8 cellular contexts compared by ENCODE assay signal in the genomic region with DNA sequence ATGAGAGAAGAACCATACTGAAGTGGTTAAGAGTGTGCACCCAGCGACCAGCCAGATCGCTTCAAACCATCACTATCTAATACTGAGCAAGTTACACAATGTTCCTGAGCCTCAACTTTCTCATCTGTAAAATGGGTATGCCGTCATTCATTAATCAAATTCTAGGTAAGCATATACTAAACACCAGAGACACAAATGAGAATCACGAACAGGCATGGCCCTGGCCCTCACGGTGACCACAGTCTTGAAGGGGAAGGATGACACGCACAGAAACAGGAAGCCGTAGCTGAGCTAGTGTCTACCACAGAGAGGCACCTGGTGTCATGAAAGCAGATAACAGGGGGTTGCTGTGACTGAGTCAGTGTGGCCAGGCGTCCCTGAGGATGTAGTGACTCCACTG. TPM values are rescaled to one million over a fixed set of nuclear protein-coding genes. Genes with fewer than 3 reads are reported as not detected.
DNase-seq lines count a peak whose midpoint lies in the region; ATAC-seq, FAIRE-seq and TF ChIP-seq lines count a peak whose summit lies in the region.
"Not testable (repeated sequence)": the region's sequence is repeated elsewhere in the genome, so short reads cannot be mapped to it uniquely, and the experiment has no call there.

No MANE protein-coding gene starts in this region.

- not testable (repeated sequence) for FAIRE-seq in K562 (lab: Jason Lieb, UNC)

- not testable (repeated sequence) for TF ChIP-seq CTCF in GM12865 (IDR thresholded peaks at IDR 0.05; ENCODE audit: insufficient read depth, low read depth, low read length, missing control alignments); NB4 (IDR thresholded peaks at IDR 0.05; ENCODE audit: low read depth, low read length); K562 (IDR thresholded peaks at IDR 0.05 in 2 of 3, conservative IDR thresholded peaks at IDR 0.05 in 1 of 3; ENCODE audit: insufficient read depth in 2 of 3, low read depth in 1 of 3, low read length in 3 of 3)

- DNase-seq in GM12865 (ENCODE audit: low read depth) = peak; percentile 27
- peak; percentile 6 for DNase-seq in NB4 (ENCODE audit: low read depth)
- peak; percentile 21 for DNase-seq in activated CD4-positive, alpha-beta T cell treated with anti-CD3 and anti-CD28 coated beads for 36 hours
- DNase-seq in activated CD4-positive, alpha-beta memory T cell treated with anti-CD3 and anti-CD28 coated beads for 36 hours = peak; percentile 32
- DNase-seq in activated CD8-positive, alpha-beta T cell treated with anti-CD3 and anti-CD28 coated beads, Interleukin-2, amount 10 ng/mL, durations not matched to agents 7 days and 5 days = peak; percentile 44
- DNase-seq in activated T-cell treated with anti-CD3 and anti-CD28 coated beads, Interleukin-2, amount 50 U/mL, for 72 hours = peak in 1 of 2 donors; percentile 9
- not testable (repeated sequence) for DNase-seq in K562 (ENCODE audit: extremely low read depth in 1 of 4, low spot score in 3 of 4)
- DNase-seq in stimulated activated CD4-positive, alpha-beta T cell treated with anti-CD3 and anti-CD28 coated beads, Interleukin-1b, Interleukin-23, amount 100 ng/mL, for 48 hours = peak; percentile 5

- H3K9me3 Mint-ChIP-seq in activated CD4-positive, alpha-beta T cell treated with anti-CD3 and anti-CD28 coated beads for 36 hours (ENCODE audit: low read depth); activated CD4-positive, alpha-beta memory T cell treated with anti-CD3 and anti-CD28 coated beads for 36 hours; activated CD8-positive, alpha-beta T cell treated with anti-CD3 and anti-CD28 coated beads, Interleukin-2, amount 10 ng/mL, durations not matched to agents 7 days and 5 days (ENCODE audit: insufficient read depth); activated T-cell treated with anti-CD3 and anti-CD28 coated beads, Interleukin-2, amount 50 U/mL, for 72 hours: not testable (repeated sequence)

- ATAC-seq in activated CD4-positive, alpha-beta T cell treated with anti-CD3 and anti-CD28 coated beads for 36 hours; activated CD8-positive, alpha-beta T cell treated with anti-CD3 and anti-CD28 coated beads, Interleukin-2, amount 10 ng/mL, durations not matched to agents 7 days and 5 days; activated T-cell treated with anti-CD3 and anti-CD28 coated beads, Interleukin-2, amount 50 U/mL, for 72 hours (replicated peaks in 1 of 2); K562: not testable (repeated sequence)

- not testable (repeated sequence) for H3K4me3 ChIP-seq in GM12865 (ENCODE audit: low read depth, low read length); NB4 (ENCODE audit: low read depth, low read length); K562

- not testable (repeated sequence) for BruUV-seq in K562 (replicated peaks; lab: Mats Ljungman, UMichigan)

- H2AFZ ChIP-seq in K562 (ENCODE audit: low read depth, low read length) = not testable (repeated sequence)

- H3K4me1 Mint-ChIP-seq in activated CD4-positive, alpha-beta T cell treated with anti-CD3 and anti-CD28 coated beads for 36 hours; activated CD4-positive, alpha-beta memory T cell treated with anti-CD3 and anti-CD28 coated beads for 36 hours (ENCODE audit: low read depth); activated T-cell treated with anti-CD3 and anti-CD28 coated beads, Interleukin-2, amount 50 U/mL, for 72 hours (ENCODE audit: low read depth): not testable (repeated sequence)
- peaks cover 15% of the 10 kb centered on the region for H3K4me1 Mint-ChIP-seq in activated CD8-positive, alpha-beta T cell treated with anti-CD3 and anti-CD28 coated beads, Interleukin-2, amount 10 ng/mL, durations not matched to agents 7 days and 5 days (ENCODE audit: low read depth)

- H3K4me3 Mint-ChIP-seq in activated CD4-positive, alpha-beta T cell treated with anti-CD3 and anti-CD28 coated beads for 36 hours; activated CD4-positive, alpha-beta memory T cell treated with anti-CD3 and anti-CD28 coated beads for 36 hours; activated CD8-positive, alpha-beta T cell treated with anti-CD3 and anti-CD28 coated beads, Interleukin-2, amount 10 ng/mL, durations not matched to agents 7 days and 5 days; activated T-cell treated with anti-CD3 and anti-CD28 coated beads, Interleukin-2, amount 50 U/mL, for 72 hours: not testable (repeated sequence)

- H4K20me1 ChIP-seq in K562 (replicated peaks; ENCODE audit: control insufficient read depth, insufficient read depth, low read length) = not testable (repeated sequence)

- H3K9me1 ChIP-seq in K562 (ENCODE audit: control insufficient read depth, insufficient read depth, low read length) = not testable (repeated sequence)

- not testable (repeated sequence) for TF ChIP-seq POLR2A in NB4 (IDR thresholded peaks at IDR 0.05; ENCODE audit: extremely low read depth, insufficient read length); K562 (conservative IDR thresholded peaks at IDR 0.05)

- H3K9me3 ChIP-seq in K562 (replicated peaks; ENCODE audit: control insufficient read depth, insufficient read depth, low read depth, low read length) = not testable (repeated sequence)

- H3K9ac ChIP-seq in K562 (ENCODE audit: insufficient read depth in 1 of 2, low read depth in 2 of 2, low read length in 2 of 2) = not testable (repeated sequence)

- not testable (repeated sequence) for H3K27ac ChIP-seq in K562 (ENCODE audit: extremely low read depth, low read depth, low read length)

- TF ChIP-seq RAD21 in K562 (CRISPR knock-in tag; conservative IDR thresholded peaks at IDR 0.05 in 1 of 2, IDR thresholded peaks at IDR 0.05 in 1 of 2) = not testable (repeated sequence)

- not testable (repeated sequence) for H3K4me2 ChIP-seq in K562 (ENCODE audit: insufficient read depth, low read length)

- WGBS in K562 (ENCODE audit: insufficient coverage, low coverage, missing lambda C conversion rate) = 0% methylated on average over 5 of the region's 8 CpGs

- CTCF ChIA-PET in activated CD4-positive, alpha-beta T cell treated with anti-CD3 and anti-CD28 coated beads for 36 hours (lab: Charles Lee); activated CD4-positive, alpha-beta memory T cell treated with anti-CD3 and anti-CD28 coated beads for 36 hours (lab: Charles Lee); activated CD8-positive, alpha-beta T cell treated with anti-CD3 and anti-CD28 coated beads, Interleukin-2, amount 10 ng/mL, durations not matched to agents 7 days and 5 days (lab: Charles Lee); K562 (lab: Yijun Ruan, JAX; ENCODE audit: low intra/inter-chr PET ratio): not testable (repeated sequence)

- H3K36me3 Mint-ChIP-seq in activated CD4-positive, alpha-beta T cell treated with anti-CD3 and anti-CD28 coated beads for 36 hours (ENCODE audit: low read depth); activated CD4-positive, alpha-beta memory T cell treated with anti-CD3 and anti-CD28 coated beads for 36 hours; activated CD8-positive, alpha-beta T cell treated with anti-CD3 and anti-CD28 coated beads, Interleukin-2, amount 10 ng/mL, durations not matched to agents 7 days and 5 days (ENCODE audit: low read depth); activated T-cell treated with anti-CD3 and anti-CD28 coated beads, Interleukin-2, amount 50 U/mL, for 72 hours (ENCODE audit: insufficient read depth in 2 of 2): not testable (repeated sequence)

- H3K79me2 ChIP-seq in K562 (ENCODE audit: control insufficient read depth, insufficient read depth, low read length) = not testable (repeated sequence)

- not testable (repeated sequence) for H3K27me3 ChIP-seq in K562 (ENCODE audit: control insufficient read depth in 2 of 2, insufficient read depth in 2 of 2, low read length in 2 of 2)

- in situ Hi-C loops in K562 (cut with MboI) = not testable (repeated sequence)

- intact Hi-C loops in activated CD4-positive, alpha-beta T cell treated with anti-CD3 and anti-CD28 coated beads for 36 hours (cut with DNase I, micrococcal nuclease); activated CD4-positive, alpha-beta memory T cell treated with anti-CD3 and anti-CD28 coated beads for 36 hours (cut with micrococcal nuclease); K562 (cut with micrococcal nuclease): not testable (repeated sequence)

- POLR2A ChIA-PET in activated CD4-positive, alpha-beta T cell treated with anti-CD3 and anti-CD28 coated beads for 36 hours (lab: Charles Lee); activated CD4-positive, alpha-beta memory T cell treated with anti-CD3 and anti-CD28 coated beads for 36 hours (lab: Charles Lee); activated CD8-positive, alpha-beta T cell treated with anti-CD3 and anti-CD28 coated beads, Interleukin-2, amount 10 ng/mL, durations not matched to agents 7 days and 5 days (lab: Charles Lee); K562 (lab: Yijun Ruan, JAX): not testable (repeated sequence)

- H3K27me3 Mint-ChIP-seq in activated CD4-positive, alpha-beta T cell treated with anti-CD3 and anti-CD28 coated beads for 36 hours; activated CD4-positive, alpha-beta memory T cell treated with anti-CD3 and anti-CD28 coated beads for 36 hours; activated CD8-positive, alpha-beta T cell treated with anti-CD3 and anti-CD28 coated beads, Interleukin-2, amount 10 ng/mL, durations not matched to agents 7 days and 5 days (ENCODE audit: low read depth); activated T-cell treated with anti-CD3 and anti-CD28 coated beads, Interleukin-2, amount 50 U/mL, for 72 hours (ENCODE audit: low read depth): not testable (repeated sequence)

- H3K36me3 ChIP-seq in K562 (ENCODE audit: control insufficient read depth, insufficient read depth, low read length) = not testable (repeated sequence)

- not testable (repeated sequence) for TF ChIP-seq EP300 in K562 (IDR thresholded peaks at IDR 0.05; ENCODE audit: low read length)

- not testable (repeated sequence) for H3K27ac Mint-ChIP-seq in activated CD4-positive, alpha-beta T cell treated with anti-CD3 and anti-CD28 coated beads for 36 hours; activated CD4-positive, alpha-beta memory T cell treated with anti-CD3 and anti-CD28 coated beads for 36 hours
- peak overlapping the region; percentile 57 for H3K27ac Mint-ChIP-seq in activated CD8-positive, alpha-beta T cell treated with anti-CD3 and anti-CD28 coated beads, Interleukin-2, amount 10 ng/mL, durations not matched to agents 7 days and 5 days
- peak overlapping the region; percentile 67 for H3K27ac Mint-ChIP-seq in activated T-cell treated with anti-CD3 and anti-CD28 coated beads, Interleukin-2, amount 50 U/mL, for 72 hours

- H3K4me1 ChIP-seq in K562 (replicated peaks in 1 of 2; ENCODE audit: control insufficient read depth in 2 of 2, insufficient read depth in 2 of 2, low read length in 2 of 2) = not testable (repeated sequence)

RNA-seq across cellular contexts. Expression of gene ASNS, which starts 43.1 kb away (rescaled TPM):
- total RNA-seq in activated CD4-positive, alpha-beta T cell treated with anti-CD3 and anti-CD28 coated beads for 36 hours = 100 to 1,000 TPM; 228 to 247 TPM
- 100 to 1,000 TPM; 200 to 214 TPM for total RNA-seq in activated CD4-positive, alpha-beta memory T cell treated with anti-CD3 and anti-CD28 coated beads for 36 hours
- 10 to 100 TPM; 32.8 to 37.5 TPM for total RNA-seq in activated CD8-positive, alpha-beta T cell treated with anti-CD3 and anti-CD28 coated beads, Interleukin-2, amount 10 ng/mL, durations not matched to agents 7 days and 5 days
- 100 to 1,000 TPM; 338 to 383 TPM for total RNA-seq in activated T-cell treated with anti-CD3 and anti-CD28 coated beads, Interleukin-2, amount 50 U/mL, for 72 hours
- 152 and 366 TPM in 2 replicates for total RNA-seq in K562 (2011; cell fraction: chromatin; rRNA removed; ENCODE audit: low replicate concordance)
- 72.2 and 86.7 TPM in 2 replicates for total RNA-seq in K562 (2011; cell fraction: nucleolus; rRNA removed)
- total RNA-seq in K562 (2011; cell fraction: nucleoplasm; rRNA removed) = 180 and 190 TPM in 2 replicates
- total RNA-seq in K562 (2014; rRNA removed) (110 and 116 TPM in 2 replicates), K562 (2014; rRNA removed; fragmentation: Illumina TruSeq; extraction: Trizol) (195 and 236 TPM in 2 replicates), K562 (2015; rRNA removed; fragmentation: Illumina TruSeq; extraction: Trizol) (36.0 and 42.1 TPM in 2 replicates), K562 (2021) (208 and 215 TPM in 2 replicates)
- polyA plus RNA-seq in K562 (2011; rRNA removed) (127 and 129 TPM in 2 replicates), K562 (2014; fragmentation: Illumina TruSeq; extraction: Trizol) (345 and 354 TPM in 2 replicates), K562 (2014; fragmentation: Nextera tagmentation; extraction: Ambion mirVana) (100 to 1,000 TPM; 232 to 268 TPM), K562 (2014; rRNA removed) (261 and 331 TPM in 2 replicates)
- 50.5 and 79.9 TPM in 2 replicates for polyA plus RNA-seq in K562 (2011; cell fraction: cytosol; rRNA removed)
- 142 and 195 TPM in 2 replicates for polyA plus RNA-seq in K562 (2011; cell fraction: nucleus; rRNA removed)
- 92.6 and 745 TPM in 2 replicates for polyA plus RNA-seq in K562 (2012)
- 134 and 171 TPM in 2 replicates for polyA minus RNA-seq in K562 (2011; rRNA and poly(A)+ RNA removed)
- 42.9 and 53.7 TPM in 2 replicates for polyA minus RNA-seq in K562 (2011; cell fraction: cytosol; rRNA and poly(A)+ RNA removed)
- 36.8 and 107 TPM in 2 replicates for polyA minus RNA-seq in K562 (2011; cell fraction: nucleus; rRNA and poly(A)+ RNA removed)
